ENCODE assay signal across 8 cellular contexts in genomic region chr1:119582801-119583200, GRCh38.
DNase-seq lines count a peak whose midpoint lies in the region; ATAC-seq, FAIRE-seq and TF ChIP-seq lines count a peak whose summit lies in the region.

No MANE protein-coding gene starts in this region.

- H3K9me3 ChIP-seq in WERI-Rb-1 (ENCODE audit: severe bottlenecking), result no peaks in the 10 kb centered on the region
- H3K9me3 ChIP-seq in effector memory CD4-positive, alpha-beta T cell (ENCODE audit: control insufficient read depth, low read length), result no peaks in the 10 kb centered on the region

- H3K4me1 Mint-ChIP-seq in progenitor cell of endocrine pancreas (ENCODE audit: low read depth), result no peaks in the 10 kb centered on the region

- H3K4me1 ChIP-seq in effector memory CD4-positive, alpha-beta T cell (ENCODE audit: control insufficient read depth, insufficient read depth, low read length, poor library complexity, severe bottlenecking), result no peaks in the 10 kb centered on the region

- H3K27ac Mint-ChIP-seq in progenitor cell of endocrine pancreas, result no peak overlapping the region

- TF ChIP-seq CTCF in WERI-Rb-1 (IDR thresholded peaks at IDR 0.05; ENCODE audit: low read depth, low read length), result peak; percentile 63
- TF ChIP-seq CTCF in progenitor cell of endocrine pancreas (IDR thresholded peaks at IDR 0.05; ENCODE audit: unreplicated experiment), result peak; percentile 53

- DNase-seq in C1 segment of cervical spinal cord (lab: John Stamatoyannopoulos, UW), result peak in 8 of 14 donors; percentile 5 to 43 (median 20)
- DNase-seq in NCI-H2107 (lab: John Stamatoyannopoulos, UW), result peak; percentile 9
- DNase-seq in WERI-Rb-1, result peak; percentile 53
- peak; percentile 4 to 19 for DNase-seq in frontal cortex (ENCODE audit: low spot score in 2 of 2)
- peak; percentile 21 for DNase-seq in progenitor cell of endocrine pancreas (ENCODE audit: low spot score, unreplicated experiment)
- DNase-seq in effector memory CD4-positive, alpha-beta T cell, result no peak

- no peaks in the 10 kb centered on the region for H3K36me3 ChIP-seq in WERI-Rb-1
- no peaks in the 10 kb centered on the region for H3K36me3 ChIP-seq in effector memory CD4-positive, alpha-beta T cell (ENCODE audit: control insufficient read depth, insufficient read depth, low read length)

- H3K36me3 Mint-ChIP-seq in progenitor cell of endocrine pancreas (ENCODE audit: insufficient read depth), result no peaks in the 10 kb centered on the region

- peaks cover 8% of the 10 kb centered on the region for H3K9me3 Mint-ChIP-seq in progenitor cell of endocrine pancreas (ENCODE audit: low read depth)

- no peak overlapping the region for H3K4me3 Mint-ChIP-seq in progenitor cell of endocrine pancreas (ENCODE audit: low read depth)

- ATAC-seq in GM19468 (IDR thresholded peaks at IDR 0.05; ENCODE audit: extremely low read depth, unreplicated experiment), result peak; percentile 46
- no peak for ATAC-seq in GM19035 (IDR thresholded peaks at IDR 0.05; ENCODE audit: unreplicated experiment)

- H3K4me3 ChIP-seq in WERI-Rb-1 (ENCODE audit: low read depth, low read length), result no peak overlapping the region
- no peak overlapping the region for H3K4me3 ChIP-seq in effector memory CD4-positive, alpha-beta T cell (ENCODE audit: insufficient read depth, low read depth, low read length, poor library complexity, severe bottlenecking)

- no peak for FAIRE-seq in frontal cortex (lab: Jason Lieb, UNC)

- no peak overlapping the region for H3K27ac ChIP-seq in WERI-Rb-1
- no peak overlapping the region for H3K27ac ChIP-seq in effector memory CD4-positive, alpha-beta T cell (ENCODE audit: insufficient read depth, low read length, poor library complexity, severe bottlenecking)

- H3K27me3 ChIP-seq in WERI-Rb-1 (ENCODE audit: insufficient read depth, low read depth, severe bottlenecking), result peaks cover 2% of the 10 kb centered on the region
- H3K27me3 ChIP-seq in effector memory CD4-positive, alpha-beta T cell (replicated peaks; ENCODE audit: control insufficient read depth, insufficient read depth, low read length, poor library complexity, severe bottlenecking), result no peaks in the 10 kb centered on the region

- H3K27me3 Mint-ChIP-seq in progenitor cell of endocrine pancreas, result peaks cover 2% of the 10 kb centered on the region

Comparison
In these comparisons a context has a peak if more than half of its experiments do, and no peak if none do; other contexts are left out.
1. DNase-seq: peak in C1 segment of cervical spinal cord (8 of 14), NCI-H2107 (single experiment), WERI-Rb-1 (single experiment), frontal cortex (2 of 2) and progenitor cell of endocrine pancreas (single experiment); none in effector memory CD4-positive, alpha-beta T cell (0 of 3).